ENCODE assay signal across 9 cellular contexts in the genomic region with DNA sequence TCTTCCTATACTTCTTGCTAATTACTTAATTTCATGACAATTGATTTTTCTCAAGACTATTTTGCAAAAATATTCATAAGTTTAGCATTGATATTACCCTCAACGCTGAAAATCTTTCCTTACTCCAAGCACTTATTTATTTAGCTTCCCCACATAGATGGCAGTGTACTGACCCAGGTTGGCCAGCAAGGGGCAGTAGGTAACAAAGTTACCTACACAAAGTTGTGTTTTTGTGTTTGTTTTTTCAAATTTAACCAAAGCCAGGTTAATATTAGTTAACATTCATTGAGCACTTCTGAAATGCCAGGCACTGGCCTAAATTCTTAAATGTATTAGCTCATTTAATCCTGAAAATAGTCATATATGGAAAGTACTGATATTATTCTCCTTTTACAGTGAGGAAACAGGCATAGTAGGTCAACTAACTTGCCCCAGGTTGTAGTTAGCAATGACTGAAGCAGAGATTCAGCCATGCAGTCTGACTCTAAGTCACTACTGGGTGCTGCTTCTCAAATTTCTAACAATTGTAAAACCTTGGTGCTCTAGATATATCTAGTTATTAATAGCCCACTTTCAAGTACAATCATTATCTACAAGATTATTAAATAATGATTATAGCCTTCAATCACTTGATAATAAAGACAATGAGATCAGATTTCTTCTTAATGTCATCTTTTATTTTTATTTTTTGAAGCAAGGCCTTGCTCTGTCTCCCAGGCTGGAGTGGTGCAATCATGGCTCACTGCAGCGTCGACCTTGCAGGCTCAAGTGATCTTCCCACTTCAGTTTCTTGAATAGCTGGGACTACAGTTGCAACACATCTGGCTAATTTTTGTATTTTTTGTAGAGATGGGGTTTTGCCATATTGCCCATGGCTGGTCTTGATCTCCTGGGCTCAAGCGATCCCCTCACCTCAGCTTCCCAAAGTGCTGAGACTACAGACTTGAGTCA. TPM values are rescaled to one million over a fixed set of nuclear protein-coding genes. Genes with fewer than 3 reads are reported as not detected.
DNase-seq lines count a peak whose midpoint lies in the region; FAIRE-seq and TF ChIP-seq lines count a peak whose summit lies in the region.
"Had no signal": no experiment of that assay in that cellular context is flagged by ENCODE, and none has a peak within 500 bp of the region (broad histone marks: within the 10 kb centered on the region; RNA-seq: fewer than 3 reads in every experiment).

No MANE protein-coding gene starts in this region.

- intact Hi-C loops in kidney (cut with DNase I) (no loop called here), stomach (cut with DNase I; ENCODE audit: low total_unique reads) (no loop called here)

- DNase-seq in NCI-H1092 treated with DMSO at 0.1 percent for 48 hours (lab: John Stamatoyannopoulos, UW), result peak; percentile 34
- DNase-seq in NCI-H1092 (lab: John Stamatoyannopoulos, UW), result no peak
- DNase-seq in H54 (ENCODE audit: insufficient read length, low spot score), result no peak
- DNase-seq in NCI-H774 (lab: John Stamatoyannopoulos, UW), result peak; percentile 6
- peak; percentile 64 for DNase-seq in astrocyte of the hippocampus (ENCODE audit: low read depth, low spot score)
- DNase-seq in kidney, result no peak
- DNase-seq in stomach, result peak; percentile 34
- no peak for DNase-seq in T-helper 2 cell treated with Interferon-gamma antibody and Interleukin-4, amounts not matched to agents 5 μg/mL and 100 μg/mL, for 36 hours (ENCODE audit: low spot score)

- H3K9me3 ChIP-seq in kidney (ENCODE audit: control insufficient read depth in 1 of 2, low read length in 2 of 2) (no peaks in the 10 kb centered on the region), stomach (no peaks in the 10 kb centered on the region)

- H3K36me3 ChIP-seq in kidney (ENCODE audit: control insufficient read depth in 1 of 2, insufficient read depth in 2 of 2, low read length in 2 of 2), result no peaks in the 10 kb centered on the region
- no peaks in the 10 kb centered on the region for H3K36me3 ChIP-seq in stomach
- H3K36me3 ChIP-seq: BLaER1 had no signal

- H3K27me3 Mint-ChIP-seq in T-helper 2 cell treated with Interferon-gamma antibody and Interleukin-4, amounts not matched to agents 5 μg/mL and 100 μg/mL, for 36 hours (ENCODE audit: low read depth), result no peaks in the 10 kb centered on the region

- H3K9me3 Mint-ChIP-seq in T-helper 2 cell treated with Interferon-gamma antibody and Interleukin-4, amounts not matched to agents 5 μg/mL and 100 μg/mL, for 36 hours, result peaks cover 5% of the 10 kb centered on the region

- WGBS in stomach, 5 donors, result 69 to 75% (median 72%) methylated on average over 4 of the region's 4 CpGs

- FAIRE-seq in H54 (lab: Jason Lieb, UNC), result peak; percentile 81
- FAIRE-seq in kidney (lab: Jason Lieb, UNC), result peak; percentile 80

- no peak overlapping the region for H3K9ac ChIP-seq in kidney (ENCODE audit: low read length in 2 of 2)
- H3K9ac ChIP-seq: BLaER1 had no signal

- TF ChIP-seq CTCF in kidney (IDR thresholded peaks at IDR 0.05; ENCODE audit: borderline replicate concordance, extremely low read depth, insufficient read depth) (peak; percentile 68), stomach (IDR thresholded peaks at IDR 0.05) (peak in 5 of 7 experiments; percentile 33 to 84 (median 78))

- H3K4me3 Mint-ChIP-seq in T-helper 2 cell treated with Interferon-gamma antibody and Interleukin-4, amounts not matched to agents 5 μg/mL and 100 μg/mL, for 36 hours, result no peak overlapping the region

- no peak overlapping the region for H3K27ac Mint-ChIP-seq in T-helper 2 cell treated with Interferon-gamma antibody and Interleukin-4, amounts not matched to agents 5 μg/mL and 100 μg/mL, for 36 hours

- H3K27me3 ChIP-seq in stomach, result no peaks in the 10 kb centered on the region
- H3K27me3 ChIP-seq: BLaER1 had no signal

- H3K4me3 ChIP-seq in kidney (ENCODE audit: low read length in 2 of 2), result no peak overlapping the region
- no peak overlapping the region for H3K4me3 ChIP-seq in stomach
- H3K4me3 ChIP-seq: BLaER1 had no signal

- H3K4me1 ChIP-seq in kidney (ENCODE audit: control insufficient read depth in 1 of 2, insufficient read depth in 1 of 2, low read depth in 1 of 2, low read length in 2 of 2) (peaks cover 0 to 4% of the 10 kb centered on the region in 2 donors), stomach (peaks cover 0 to 16% (median 9%) of the 10 kb centered on the region in 4 donors)

- H3K4me1 Mint-ChIP-seq in T-helper 2 cell treated with Interferon-gamma antibody and Interleukin-4, amounts not matched to agents 5 μg/mL and 100 μg/mL, for 36 hours (ENCODE audit: low read depth), result peaks cover 21% of the 10 kb centered on the region

- peak overlapping the region in 1 of 2 donors; percentile 40 for H3K27ac ChIP-seq in kidney (ENCODE audit: low read depth in 2 of 2, low read length in 2 of 2)
- no peak overlapping the region for H3K27ac ChIP-seq in stomach
- H3K27ac ChIP-seq: BLaER1 had no signal

- H3K36me3 Mint-ChIP-seq in T-helper 2 cell treated with Interferon-gamma antibody and Interleukin-4, amounts not matched to agents 5 μg/mL and 100 μg/mL, for 36 hours (ENCODE audit: low read depth), result peaks cover 5% of the 10 kb centered on the region

- TF ChIP-seq POLR2A in H54 (IDR thresholded peaks at IDR 0.05; ENCODE audit: low read depth, low read length) (no peak), stomach (IDR thresholded peaks at IDR 0.05) (no peak)

- no peak for TF ChIP-seq EP300 in stomach (IDR thresholded peaks at IDR 0.05)

RNA-seq across cellular contexts. Expression of gene GGCT, which starts 5.8 kb away (rescaled TPM):
- total RNA-seq in kidney, result 23.8 TPM
- 70.1 TPM for polyA plus RNA-seq in kidney (ENCODE audit: insufficient read depth, low read depth, low replicate concordance)
- 10 to 100 TPM in 2 of 5 donors, 1 to 10 TPM in 2, not detected in 1; 2.9 to 25.7 (median 11.8) TPM for total RNA-seq in stomach
- 10 to 100 TPM; 49.2 to 56.5 (median 53.6) TPM for polyA plus RNA-seq in stomach

RNA-seq across cellular contexts. Expression of gene NOD1, which starts 31.8 kb away (rescaled TPM):
- total RNA-seq in kidney, result 15.6 TPM
- polyA plus RNA-seq in kidney (ENCODE audit: insufficient read depth, low read depth, low replicate concordance), result 3.8 TPM
- total RNA-seq in stomach, result 10 to 100 TPM in 2 of 5 donors, 1 to 10 TPM in 3; 2.3 to 18.3 (median 7.0) TPM
- polyA plus RNA-seq in stomach, result 1 to 10 TPM; 4.2 to 6.0 (median 4.7) TPM

Comparison
In these comparisons a context has a peak if more than half of its experiments do, and no peak if none do; other contexts are left out.
1. DNase-seq: peak in NCI-H1092 treated with DMSO at 0.1 percent for 48 hours (single experiment), NCI-H774 (single experiment), astrocyte of the hippocampus (single experiment) and stomach (single experiment); none in NCI-H1092 (single experiment), H54 (single experiment), kidney (single experiment) and T-helper 2 cell treated with Interferon-gamma antibody and Interleukin-4, amounts not matched to agents 5 μg/mL and 100 μg/mL, for 36 hours (single experiment).